In genomic region chr10:120161116-120161515, GRCh38 we compare ENCODE assay signal across 23 cellular contexts.
DNase-seq lines count a peak whose midpoint lies in the region; ATAC-seq, FAIRE-seq and TF ChIP-seq lines count a peak whose summit lies in the region.
"Had no signal": no experiment of that assay in that cellular context is flagged by ENCODE, and none has a peak within 500 bp of the region (broad histone marks: within the 10 kb centered on the region; RNA-seq: fewer than 3 reads in every experiment).

No MANE protein-coding gene starts in this region.

- H3K79me2 ChIP-seq in GM12878 (ENCODE audit: control insufficient read depth, insufficient read depth, low read length), result no peaks in the 10 kb centered on the region

- CTCF ChIA-PET in GM12878 (lab: Yijun Ruan, JAX), result interaction anchor here (1.6 to 1.8 kb wide), 2 partner anchors 12 to 60 kb away, joined by 4 read pairs; no protein-coding TSS in a partner anchor

- no peak for FAIRE-seq in GM12878 (lab: Jason Lieb, UNC)
- FAIRE-seq: G401.6, GM18507 had no signal

- no peak for TF ChIP-seq POLR2A in GM12878 (IDR thresholded peaks at IDR 0.05; ENCODE audit: low read depth, low read length)
- no peak for TF ChIP-seq POLR2A in prostate gland (IDR thresholded peaks at IDR 0.05)

- RAD21 ChIA-PET in GM12878 (lab: Charles Lee; ENCODE audit: unreplicated experiment), result no interaction called here

- BruUV-seq in GM12878 (replicated peaks; lab: Mats Ljungman, UMichigan), result no TSS peak

- no peaks in the 10 kb centered on the region for H3K27me3 ChIP-seq in GM12878 (replicated peaks in 1 of 2; ENCODE audit: control insufficient read depth in 2 of 2, insufficient read depth in 2 of 2, low read length in 1 of 2)
- H3K27me3 ChIP-seq in prostate gland (replicated peaks; ENCODE audit: insufficient read depth), result no peaks in the 10 kb centered on the region
- H3K27me3 ChIP-seq: BLaER1 treated with 17β-estradiol and CSF1 and Interleukin-3, amounts not matched to agents 10 nM and 100 nM; Peyer's patch had no signal

- H3K27ac ChIP-seq in GM12878 (ENCODE audit: control insufficient read depth, insufficient read depth) (no peak overlapping the region), prostate gland (no peak overlapping the region)
- H3K27ac ChIP-seq: 22Rv1; BLaER1 treated with 17β-estradiol and CSF1 and Interleukin-3, amounts not matched to agents 10 nM and 100 nM; KMS-11; Peyer's patch had no signal

- H3K4me2 ChIP-seq in GM12878 (ENCODE audit: control insufficient read depth, insufficient read depth), result no peak overlapping the region
- H3K4me2 ChIP-seq: BLaER1 treated with 17β-estradiol and CSF1 and Interleukin-3, amounts not matched to agents 10 nM and 100 nM; KMS-11 had no signal

- 0% methylated on average over 1 of the region's 1 CpG for WGBS in GM12878 (ENCODE audit: insufficient coverage, insufficient replicate concordance, low lambda C conversion rate, missing lambda C conversion rate)
- WGBS in prostate gland, result 14% methylated on average over 1 of the region's 1 CpG

- POLR2A ChIA-PET in GM12878 (lab: Charles Lee), result interaction anchor here (0.6 to 1.3 kb wide), 2 partner anchors 14 to 104 kb away, joined by 4 to 6 read pairs; no protein-coding TSS in a partner anchor

- DNase-seq in DMS 273 (lab: John Stamatoyannopoulos, UW; ENCODE audit: unreplicated experiment), result peak; percentile 38
- DNase-seq in DMS 273 treated with DMSO at 0.1 percent for 48 hours (lab: John Stamatoyannopoulos, UW), result no peak
- peak; percentile 23 for DNase-seq in M059J (ENCODE audit: low read depth)
- DNase-seq in NCI-H69 (lab: John Stamatoyannopoulos, UW), result peak; percentile 39
- peak; percentile 47 for DNase-seq in GM12878 (ENCODE audit: low read depth, low spot score)
- no peak for DNase-seq in activated CD8-positive, alpha-beta memory T cell treated with anti-CD3 and anti-CD28 coated beads, Interleukin-2, amount 50 U/mL, for 4 hours
- no peak for DNase-seq in prostate gland (ENCODE audit: low spot score)
- DNase-seq: ACHN; CD4-positive, alpha-beta memory T cell; DMS79; IMR-90; NCI-H1048; NCI-H1436 treated with DMSO at 0.1 percent for 48 hours; NCI-H1930; Peyer's patch; SHP77; T1000 had no signal

- no peaks in the 10 kb centered on the region for H3K36me3 ChIP-seq in GM12878 (ENCODE audit: control insufficient read depth in 2 of 2, insufficient read depth in 2 of 2, low read length in 1 of 2)
- no peaks in the 10 kb centered on the region for H3K36me3 ChIP-seq in prostate gland
- H3K36me3 ChIP-seq: BLaER1 treated with 17β-estradiol and CSF1 and Interleukin-3, amounts not matched to agents 10 nM and 100 nM; Peyer's patch had no signal

- in situ Hi-C loops in GM12878 (cut with MboI), result no loop called here

- peak in 1 of 2 experiments; percentile 18; a peak in 1 of 4 replicates for TF ChIP-seq EP300 in GM12878 (IDR thresholded peaks at IDR 0.05; ENCODE audit: borderline replicate concordance in 1 of 2, control insufficient read depth in 1 of 2, low read depth in 2 of 2, low read length in 2 of 2)

- H2AFZ ChIP-seq in GM12878 (ENCODE audit: control insufficient read depth, low read depth, low read length), result no peak overlapping the region

- H4K20me1 ChIP-seq in GM12878 (ENCODE audit: control insufficient read depth, insufficient read depth), result no peaks in the 10 kb centered on the region
- H4K20me1 ChIP-seq: BLaER1 treated with 17β-estradiol and CSF1 and Interleukin-3, amounts not matched to agents 10 nM and 100 nM had no signal

- SMC1A ChIA-PET in GM12878 (lab: Charles Lee; ENCODE audit: uncharacterized antibody, unreplicated experiment), result interaction anchor here (0.9 kb wide), 1 partner anchor 20 kb away, joined by 5 read pairs; no protein-coding TSS in a partner anchor

- intact Hi-C loops in GM12878 (cut with micrococcal nuclease; ENCODE audit: unreplicated experiment), result no loop called here
- intact Hi-C loops in prostate gland (cut with DNase I), result no loop called here

- no peak overlapping the region for H3K9ac ChIP-seq in GM12878 (ENCODE audit: control insufficient read depth, insufficient read depth, low read length)
- H3K9ac ChIP-seq: BLaER1 treated with 17β-estradiol and CSF1 and Interleukin-3, amounts not matched to agents 10 nM and 100 nM; KMS-11 had no signal

- TF ChIP-seq CTCF in GM12878 (IDR thresholded peaks at IDR 0.05 in 2 of 3, conservative IDR thresholded peaks at IDR 0.05 in 1 of 3; ENCODE audit: control insufficient read depth in 2 of 3, extremely low read depth in 1 of 3, insufficient read depth in 1 of 3, low read depth in 3 of 3, low read length in 3 of 3), result no peak
- no peak for TF ChIP-seq CTCF in prostate gland (IDR thresholded peaks at IDR 0.05)

- ATAC-seq in GM12878 (peak; percentile 79), GM21529 (IDR thresholded peaks at IDR 0.05; ENCODE audit: unreplicated experiment) (no peak)

- H3K4me1 ChIP-seq in GM12878 (ENCODE audit: control insufficient read depth, insufficient read depth, low read length) (no peaks in the 10 kb centered on the region), prostate gland (replicated peaks) (no peaks in the 10 kb centered on the region)
- H3K4me1 ChIP-seq: BLaER1 treated with 17β-estradiol and CSF1 and Interleukin-3, amounts not matched to agents 10 nM and 100 nM; Peyer's patch had no signal

- H3K9me3 ChIP-seq in GM12878 (replicated peaks; ENCODE audit: control insufficient read depth, insufficient read depth, low read length) (no peaks in the 10 kb centered on the region), prostate gland (no peaks in the 10 kb centered on the region)
- H3K9me3 ChIP-seq: BLaER1 treated with 17β-estradiol and CSF1 and Interleukin-3, amounts not matched to agents 10 nM and 100 nM; Peyer's patch had no signal

- H3K4me3 ChIP-seq in GM12878 (no peak overlapping the region), prostate gland (no peak overlapping the region)
- H3K4me3 ChIP-seq: BLaER1 treated with 17β-estradiol and CSF1 and Interleukin-3, amounts not matched to agents 10 nM and 100 nM; Peyer's patch had no signal

- TF ChIP-seq RAD21 in GM12878 (IDR thresholded peaks at IDR 0.05; ENCODE audit: insufficient read depth, low read depth, low read length), result no peak

TF ChIP-seq in GM12878, 131 proteins besides CTCF, POLR2A, EP300 and RAD21 (continues in another document):
- TF ChIP-seq FOS (IDR thresholded peaks at IDR 0.05; ENCODE audit: borderline replicate concordance, extremely low read depth, insufficient read length), result no peak
- TF ChIP-seq ZBTB4 (CRISPR knock-in tag; IDR thresholded peaks at IDR 0.05), result no peak
- TF ChIP-seq MTA3 (IDR thresholded peaks at IDR 0.05; ENCODE audit: borderline replicate concordance, low read length), result no peak
- TF ChIP-seq JUND (IDR thresholded peaks at IDR 0.05; ENCODE audit: low read depth, low read length), result no peak
- TF ChIP-seq TAF1 (IDR thresholded peaks at IDR 0.05; ENCODE audit: borderline replicate concordance, low read depth, low read length), result no peak
- peak; percentile 54; the same call in 1 of the 2 replicates for TF ChIP-seq SPI1 (IDR thresholded peaks at IDR 0.05; ENCODE audit: borderline replicate concordance, insufficient read depth, low read depth, low read length)
- no peak for TF ChIP-seq POLR2AphosphoS5 (IDR thresholded peaks at IDR 0.05; ENCODE audit: low read length)
- TF ChIP-seq PBX3 (IDR thresholded peaks at IDR 0.05; ENCODE audit: insufficient replicate concordance, low read depth, low read length), result no peak
- no peak for TF ChIP-seq MYB (IDR thresholded peaks at IDR 0.05; ENCODE audit: borderline replicate concordance, low read depth, low read length)
- no peak for TF ChIP-seq SIN3A (IDR thresholded peaks at IDR 0.05; ENCODE audit: low read depth, low read length)
- no peak for TF ChIP-seq NFXL1 (IDR thresholded peaks at IDR 0.05; ENCODE audit: borderline replicate concordance)

Comparison
In these comparisons a context has a peak if more than half of its experiments do, and no peak if none do; other contexts are left out.
1. DNase-seq: peak in DMS 273 (single experiment), M059J (single experiment), NCI-H69 (single experiment) and GM12878 (single experiment); none in DMS 273 treated with DMSO at 0.1 percent for 48 hours (single experiment), activated CD8-positive, alpha-beta memory T cell treated with anti-CD3 and anti-CD28 coated beads, Interleukin-2, amount 50 U/mL, for 4 hours (single experiment) and prostate gland (single experiment).